Comparison of ENCODE assay signal across 10 cellular contexts in genomic region chr2:69779258-69779989, GRCh38. TPM values are rescaled to one million over a fixed set of nuclear protein-coding genes. Genes with fewer than 3 reads are reported as not detected.
DNase-seq lines count a peak whose midpoint lies in the region; TF ChIP-seq lines count a peak whose summit lies in the region.
"Had no signal": no experiment of that assay in that cellular context is flagged by ENCODE, and none has a peak within 500 bp of the region (broad histone marks: within the 10 kb centered on the region; RNA-seq: fewer than 3 reads in every experiment).

No MANE protein-coding gene starts in this region.

- no peaks in the 10 kb centered on the region for H3K27me3 Mint-ChIP-seq in H9 (ENCODE audit: low read depth)

- H3K9ac ChIP-seq in H9 (ENCODE audit: extremely low read depth, insufficient read length, low read length) (no peak overlapping the region), trophoblast cell (ENCODE audit: low read length) (no peak overlapping the region)

- H3K79me1 ChIP-seq in H9 (ENCODE audit: insufficient read depth, low read depth, low read length, poor library complexity, severe bottlenecking) (no peaks in the 10 kb centered on the region), trophoblast cell (ENCODE audit: low read length) (no peaks in the 10 kb centered on the region)

- H2AFZ ChIP-seq in H9 (ENCODE audit: low read length), result no peak overlapping the region
- H2AFZ ChIP-seq in trophoblast cell (ENCODE audit: insufficient read depth, low read length, poor library complexity), result no peak overlapping the region

- no peak overlapping the region for H3K27ac ChIP-seq in H9 (ENCODE audit: insufficient read length, low read depth, low read length)
- peak overlapping the region in 3 of 4 donors; percentile 41 to 85 (median 75) for H3K27ac ChIP-seq in Peyer's patch
- no peak overlapping the region for H3K27ac ChIP-seq in esophagus muscularis mucosa (replicated peaks in 1 of 4)
- no peak overlapping the region for H3K27ac ChIP-seq in trophoblast cell (ENCODE audit: low read depth, low read length)
- no peak overlapping the region for H3K27ac ChIP-seq in A673 (ENCODE audit: low read depth, low read length, poor library complexity, severe bottlenecking)
- H3K27ac ChIP-seq: sigmoid colon had no signal

- no peak overlapping the region for H4K8ac ChIP-seq in H9 (replicated peaks; ENCODE audit: insufficient read length, low read depth, low read length)
- no peak overlapping the region for H4K8ac ChIP-seq in trophoblast cell (ENCODE audit: low read depth, low read length)

- peaks cover 11 to 13% of the 10 kb centered on the region in 2 experiments for H3K9me3 Mint-ChIP-seq in H9

- no peak for TF ChIP-seq POLR2A in Peyer's patch (IDR thresholded peaks at IDR 0.05)
- TF ChIP-seq POLR2A in esophagus muscularis mucosa (IDR thresholded peaks at IDR 0.05; ENCODE audit: low read depth), result no peak

- H3K9me3 ChIP-seq in H9 (ENCODE audit: control insufficient read depth, low read depth, low read length), result no peaks in the 10 kb centered on the region
- no peaks in the 10 kb centered on the region for H3K9me3 ChIP-seq in Peyer's patch
- no peaks in the 10 kb centered on the region for H3K9me3 ChIP-seq in esophagus muscularis mucosa
- no peaks in the 10 kb centered on the region for H3K9me3 ChIP-seq in trophoblast cell (ENCODE audit: insufficient read depth, low read depth, low read length)
- no peaks in the 10 kb centered on the region for H3K9me3 ChIP-seq in A673 (ENCODE audit: low read depth, low read length, poor library complexity, severe bottlenecking)

- TF ChIP-seq CTCF in H9 (conservative IDR thresholded peaks at IDR 0.05), result no peak
- TF ChIP-seq CTCF in Peyer's patch (IDR thresholded peaks at IDR 0.05), result no peak
- TF ChIP-seq CTCF in esophagus muscularis mucosa (IDR thresholded peaks at IDR 0.05), result no peak
- TF ChIP-seq CTCF in A673 (conservative IDR thresholded peaks at IDR 0.05; ENCODE audit: low read depth, low read length), result no peak

- H3K4ac ChIP-seq in H9 (ENCODE audit: low read depth, low read length), result no peak overlapping the region
- no peak overlapping the region for H3K4ac ChIP-seq in trophoblast cell (ENCODE audit: low read depth, low read length)

- no peak overlapping the region for H3K18ac ChIP-seq in H9 (ENCODE audit: insufficient read length, low read depth, low read length)
- H3K18ac ChIP-seq in trophoblast cell (ENCODE audit: low read length), result no peak overlapping the region

- no peak overlapping the region for H2BK15ac ChIP-seq in H9 (ENCODE audit: low read depth, low read length)

- no peak overlapping the region for H3K4me3 ChIP-seq in Peyer's patch
- H3K4me3 ChIP-seq in esophagus muscularis mucosa, result no peak overlapping the region
- H3K4me3 ChIP-seq in trophoblast cell (ENCODE audit: low read depth, low read length), result no peak overlapping the region
- H3K4me3 ChIP-seq in A673 (ENCODE audit: low read depth, low read length, poor library complexity, severe bottlenecking), result no peak overlapping the region
- H3K4me3 ChIP-seq: sigmoid colon had no signal

- H3K79me2 ChIP-seq in H9 (ENCODE audit: insufficient read depth, low read length), result no peaks in the 10 kb centered on the region
- no peaks in the 10 kb centered on the region for H3K79me2 ChIP-seq in trophoblast cell (ENCODE audit: control insufficient read depth, insufficient read depth, low read length, poor library complexity)

- H2BK5ac ChIP-seq in H9 (ENCODE audit: insufficient read length, low read length) (no peak overlapping the region), trophoblast cell (ENCODE audit: low read depth, low read length, poor library complexity) (no peak overlapping the region)

- no peak overlapping the region for H3K4me2 ChIP-seq in H9 (ENCODE audit: insufficient read depth, insufficient read length, low read length)
- H3K4me2 ChIP-seq in trophoblast cell (ENCODE audit: low read length), result no peak overlapping the region

- H3K4me3 Mint-ChIP-seq in H9, result no peak overlapping the region

- POLR2A ChIA-PET in A673 (lab: Charles Lee; ENCODE audit: low non-redundant PET), result no interaction called here

- H2AK5ac ChIP-seq in H9 (ENCODE audit: insufficient read length, low read length), result no peak overlapping the region
- H2AK5ac ChIP-seq in trophoblast cell (ENCODE audit: low read length), result no peak overlapping the region

- H3K27ac Mint-ChIP-seq in H9, result peak overlapping the region in 2 of 3 experiments; percentile 7; a peak in 2 of 7 replicates

- H3K23ac ChIP-seq in H9 (ENCODE audit: insufficient read length, low read depth, low read length), result no peak overlapping the region
- H3K23ac ChIP-seq in trophoblast cell (ENCODE audit: low read length), result no peak overlapping the region

- no peak overlapping the region for H2BK12ac ChIP-seq in H9 (ENCODE audit: insufficient read length, low read depth, low read length)
- no peak overlapping the region for H2BK12ac ChIP-seq in trophoblast cell (ENCODE audit: low read length)

- no peak overlapping the region for H4K12ac ChIP-seq in trophoblast cell (ENCODE audit: low read depth, low read length)

- H3K4me1 ChIP-seq in H9 (ENCODE audit: insufficient read depth, low read length), result peaks cover 13% of the 10 kb centered on the region
- peaks cover 0 to 32% (median 4%) of the 10 kb centered on the region in 4 donors for H3K4me1 ChIP-seq in Peyer's patch
- peaks cover 0 to 12% (median 5%) of the 10 kb centered on the region in 4 donors for H3K4me1 ChIP-seq in esophagus muscularis mucosa
- peaks cover 0 to 4% of the 10 kb centered on the region in 2 experiments for H3K4me1 ChIP-seq in trophoblast cell (ENCODE audit: control insufficient read depth in 1 of 2, insufficient read depth in 2 of 2, low read length in 2 of 2)
- no peaks in the 10 kb centered on the region for H3K4me1 ChIP-seq in A673 (ENCODE audit: insufficient read depth, low read length, poor library complexity, severe bottlenecking)

- no peaks in the 10 kb centered on the region for H4K20me1 ChIP-seq in H9 (ENCODE audit: control insufficient read depth, insufficient read depth, insufficient read length)

- H3K23me2 ChIP-seq in H9 (ENCODE audit: insufficient read length, low read depth, low read length, poor library complexity, severe bottlenecking), result no peaks in the 10 kb centered on the region

- H4K91ac ChIP-seq in H9 (ENCODE audit: insufficient read length, low read depth, low read length), result no peak overlapping the region
- H4K91ac ChIP-seq in trophoblast cell (ENCODE audit: low read depth, low read length), result no peak overlapping the region

- H3K27me3 ChIP-seq in H9 (ENCODE audit: insufficient read depth, low read length), result no peaks in the 10 kb centered on the region
- no peaks in the 10 kb centered on the region for H3K27me3 ChIP-seq in Peyer's patch
- no peaks in the 10 kb centered on the region for H3K27me3 ChIP-seq in esophagus muscularis mucosa
- H3K27me3 ChIP-seq in trophoblast cell (ENCODE audit: insufficient read depth, low read length), result no peaks in the 10 kb centered on the region
- no peaks in the 10 kb centered on the region for H3K27me3 ChIP-seq in A673 (replicated peaks; ENCODE audit: insufficient read depth, low read depth, low read length, poor library complexity)
- H3K27me3 ChIP-seq: sigmoid colon had no signal

- no CpG with 5 or more reads among the region's 5 CpGs for WGBS in H9 (ENCODE audit: extremely low coverage, insufficient read length, low lambda C conversion rate)
- 88% methylated on average over 5 of the region's 5 CpGs for WGBS in esophagus muscularis mucosa
- no CpG with 5 or more reads among the region's 5 CpGs for WGBS in trophoblast cell (ENCODE audit: extremely low coverage, insufficient coverage, insufficient read length)

- CTCF ChIA-PET in A673 (lab: Charles Lee), result no interaction called here

- peaks cover 2 to 12% (median 2%) of the 10 kb centered on the region in 3 experiments; a peak in 4 of 7 replicates for H3K36me3 Mint-ChIP-seq in H9 (ENCODE audit: insufficient read depth in 1 of 3, low read depth in 3 of 3)

- intact Hi-C loops in esophagus muscularis mucosa (cut with DNase I), result no loop called here
- intact Hi-C loops in A673 (cut with micrococcal nuclease; ENCODE audit: unreplicated experiment), result no loop called here

- H2BK20ac ChIP-seq in H9 (ENCODE audit: low read depth, low read length, poor library complexity, severe bottlenecking), result no peak overlapping the region

- H3K4me1 Mint-ChIP-seq in H9, result peaks cover 37 to 51% of the 10 kb centered on the region in 2 experiments

- no peak overlapping the region for H2BK120ac ChIP-seq in H9 (ENCODE audit: low read depth, low read length, poor library complexity, severe bottlenecking)
- no peak overlapping the region for H2BK120ac ChIP-seq in trophoblast cell (ENCODE audit: insufficient read depth, low read length, poor library complexity)

- H3K56ac ChIP-seq in H9 (ENCODE audit: insufficient read length, low read depth, low read length), result no peak overlapping the region

- no peak overlapping the region for H3K14ac ChIP-seq in H9 (ENCODE audit: insufficient read depth, low read length)
- no peak overlapping the region for H3K14ac ChIP-seq in trophoblast cell (ENCODE audit: low read length)

- no peak overlapping the region for H4K5ac ChIP-seq in H9 (ENCODE audit: insufficient read length, low read depth, low read length)

- TF ChIP-seq EP300 in esophagus muscularis mucosa (IDR thresholded peaks at IDR 0.05), result no peak

- H3T11ph ChIP-seq in H9 (ENCODE audit: low read length), result no peak overlapping the region

- no peaks in the 10 kb centered on the region for H3K36me3 ChIP-seq in Peyer's patch
- peaks cover 0 to 4% (median 0%) of the 10 kb centered on the region in 4 donors for H3K36me3 ChIP-seq in esophagus muscularis mucosa
- H3K36me3 ChIP-seq in trophoblast cell (ENCODE audit: control insufficient read depth in 1 of 2, insufficient read depth in 2 of 2, low read length in 2 of 2), result no peaks in the 10 kb centered on the region
- H3K36me3 ChIP-seq in A673 (ENCODE audit: insufficient read depth, low read length, poor library complexity, severe bottlenecking), result no peaks in the 10 kb centered on the region
- H3K36me3 ChIP-seq: sigmoid colon had no signal

- no peak for DNase-seq in H9
- peak in 2 of 3 donors; percentile 55 to 66 for DNase-seq in Peyer's patch
- peak; percentile 42 for DNase-seq in esophagus muscularis mucosa (ENCODE audit: extremely low spot score)
- DNase-seq in trophoblast cell, result peak; percentile 42 to 69
- no peak for DNase-seq in stimulated activated CD4-positive, alpha-beta T cell treated with anti-CD3 and anti-CD28 coated beads, Interleukin-2, amount 100 ng/mL, for 24 hours
- DNase-seq in NCI-H1092 treated with DMSO at 0.1 percent for 48 hours (lab: John Stamatoyannopoulos, UW), result no peak
- DNase-seq in A673 (ENCODE audit: low spot score), result no peak
- no peak for DNase-seq in NCI-H2227 treated with DMSO at 0.1 percent for 48 hours (lab: John Stamatoyannopoulos, UW)
- DNase-seq: NCI-H526 treated with DMSO at 0.1 percent for 48 hours, sigmoid colon had no signal

- BruUV-seq in A673 (replicated peaks; lab: Mats Ljungman, UMichigan), result no TSS peak

RNA-seq across cellular contexts. Expression of gene ANXA4, which starts 37.5 kb away (rescaled TPM):
- total RNA-seq in H9 (2021) (14.3 and 14.4 TPM in 2 replicates), Peyer's patch (100 to 1,000 TPM; 106 to 216 (median 156) TPM), esophagus muscularis mucosa (10 to 100 TPM; 44.9 to 94.8 (median 58.5) TPM), A673 (2021) (5.1 and 6.5 TPM in 2 replicates)
- 68.4 and 70.7 TPM in 2 replicates for polyA plus RNA-seq in trophoblast cell (2013)

RNA-seq across cellular contexts. Expression of gene GMCL1, which starts 50.0 kb away (rescaled TPM):
- total RNA-seq in H9 (2021) (18.6 and 20.6 TPM in 2 replicates), Peyer's patch (10 to 100 TPM; 15.4 to 29.2 (median 23.0) TPM), esophagus muscularis mucosa (10 to 100 TPM in 2 of 4 donors, 1 to 10 TPM in 2; 9.5 to 13.7 (median 10.3) TPM), A673 (2021) (20.8 and 24.1 TPM in 2 replicates)
- 13.3 and 13.7 TPM in 2 replicates for polyA plus RNA-seq in trophoblast cell (2013)

Comparison
In these comparisons a context has a peak if more than half of its experiments do, and no peak if none do; other contexts are left out.
1. DNase-seq: peak in Peyer's patch (2 of 3), esophagus muscularis mucosa (single experiment) and trophoblast cell (2 of 2); none in H9 (single experiment), stimulated activated CD4-positive, alpha-beta T cell treated with anti-CD3 and anti-CD28 coated beads, Interleukin-2, amount 100 ng/mL, for 24 hours (0 of 2), NCI-H1092 treated with DMSO at 0.1 percent for 48 hours (single experiment), A673 (single experiment) and NCI-H2227 treated with DMSO at 0.1 percent for 48 hours (single experiment).
2. H3K27ac ChIP-seq: peak in Peyer's patch (3 of 4); none in H9 (single experiment), esophagus muscularis mucosa (0 of 4), trophoblast cell (single experiment) and A673 (single experiment).